In the genomic region with DNA sequence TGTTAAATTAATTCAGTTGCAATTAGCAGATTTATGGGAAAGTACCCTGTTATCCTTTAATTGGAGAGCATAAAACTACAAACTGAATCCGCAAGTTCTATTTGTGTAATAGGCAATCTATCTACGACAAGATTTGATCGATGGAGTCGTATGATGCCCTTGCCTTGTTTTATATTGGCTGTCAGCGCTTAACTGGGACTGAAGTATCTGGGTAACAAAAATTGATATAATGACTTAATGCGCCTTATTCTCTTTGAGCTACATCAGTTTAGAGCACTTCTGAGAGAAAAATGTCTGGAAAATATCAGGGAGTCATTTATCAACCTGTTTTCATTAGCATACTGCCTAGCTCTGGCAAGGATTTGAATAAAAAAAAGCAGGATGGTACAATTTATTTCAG, we compare ENCODE assay signal across 22 cellular contexts.
A peak's percentile ranks its signal among the peaks of the same experiment; 100 is the strongest.
DNase-seq lines count a peak whose midpoint lies in the region; ATAC-seq and TF ChIP-seq lines count a peak whose summit lies in the region.
"Had no signal": no experiment of that assay in that cellular context is flagged by ENCODE, and none has a peak within 500 bp of the region (broad histone marks: within the 10 kb centered on the region; RNA-seq: fewer than 3 reads in every experiment).

No MANE protein-coding gene starts in this region.

- no peak overlapping the region for H3K4me3 ChIP-seq in MM.1S (ENCODE audit: low read length)
- H3K4me3 ChIP-seq: BLaER1, GM12878 had no signal

- TF ChIP-seq CTCF in MM.1S (IDR thresholded peaks at IDR 0.05; ENCODE audit: low read length) = no peak

- no peaks in the 10 kb centered on the region for H3K4me1 ChIP-seq in MM.1S (ENCODE audit: low read length)
- H3K4me1 ChIP-seq: BE2C, BLaER1 had no signal

- no peak overlapping the region for H3K9ac ChIP-seq in MM.1S (ENCODE audit: low read length)
- H3K9ac ChIP-seq: BLaER1 had no signal

- no peaks in the 10 kb centered on the region for H3K9me2 ChIP-seq in MM.1S (replicated peaks; ENCODE audit: insufficient read depth, low read length)

- no peaks in the 10 kb centered on the region for H3K36me3 ChIP-seq in MM.1S (replicated peaks; ENCODE audit: insufficient read depth, low read length)
- H3K36me3 ChIP-seq: BE2C, BLaER1 had no signal

- no peak overlapping the region for H3K4me2 ChIP-seq in MM.1S (ENCODE audit: low read depth, low read length)
- H3K4me2 ChIP-seq: BLaER1 had no signal

- H3K27ac ChIP-seq in MM.1S (ENCODE audit: low read length) = no peak overlapping the region
- H3K27ac ChIP-seq: BLaER1 had no signal

- no peak for ATAC-seq in SK-N-SH treated with all-trans-retinoic acid at 6 μM for 48 hours
- ATAC-seq: GM12878 had no signal

- H2AFZ ChIP-seq in MM.1S (ENCODE audit: low read length) = no peak overlapping the region

- H3F3A ChIP-seq in MM.1S (ENCODE audit: insufficient read depth, low read length) = no peaks in the 10 kb centered on the region

- peak; percentile 46 for DNase-seq in NCI-H526 treated with DMSO at 0.1 percent for 48 hours (lab: John Stamatoyannopoulos, UW)
- no peak for DNase-seq in cortex of kidney (lab: John Stamatoyannopoulos, UW)
- no peak for DNase-seq in cerebellum (ENCODE audit: low spot score)
- DNase-seq in MM.1S = no peak
- DNase-seq: 8988T; ACHN; BE2C; C1 segment of cervical spinal cord; CD4-positive, alpha-beta memory T cell; CD4-positive, CD25-positive, alpha-beta regulatory T cell; CD8-positive, alpha-beta memory T cell; COR-L47; DMS 273 treated with DMSO at 0.1 percent for 48 hours; DMS153; DMS53; DMS79; DND-41; EL; GDM1 had no signal

- H3K9me3 ChIP-seq in MM.1S (replicated peaks; ENCODE audit: insufficient read depth, low read length) = no peaks in the 10 kb centered on the region
- H3K9me3 ChIP-seq: BE2C had no signal

- no peaks in the 10 kb centered on the region for H3K27me3 ChIP-seq in MM.1S (replicated peaks; ENCODE audit: insufficient read depth, low read length)
- H3K27me3 ChIP-seq: BE2C, BLaER1 had no signal

- H4K20me1 ChIP-seq in MM.1S (ENCODE audit: insufficient read depth, low read length) = no peaks in the 10 kb centered on the region
- H4K20me1 ChIP-seq: BLaER1 had no signal

- no peaks in the 10 kb centered on the region for H3K79me2 ChIP-seq in MM.1S (ENCODE audit: low read length)

TF ChIP-seq in SK-N-SH treated with all-trans-retinoic acid at 6 μM for 48 hours, 23 proteins besides CTCF, POLR2A, EP300 and RAD21:
- TF ChIP-seq ZNF70 (CRISPR knock-in tag; IDR thresholded peaks at IDR 0.05) (no peak), ISL1 (CRISPR knock-in tag; IDR thresholded peaks at IDR 0.05) (0 out of 2 replicates have a peak, but pooled peaks have one; percentile 23)
